Comparison of ENCODE assay signal across 8 cellular contexts in genomic region chr14:60723218-60724079, GRCh38. TPM values are rescaled to one million over a fixed set of nuclear protein-coding genes. Genes with fewer than 3 reads are reported as not detected.
DNase-seq lines count a peak whose midpoint lies in the region; ATAC-seq and TF ChIP-seq lines count a peak whose summit lies in the region.

No MANE protein-coding gene starts in this region.

- H3K4me3 ChIP-seq in duodenal mucosa (ENCODE audit: low read depth in 1 of 2, low read length in 2 of 2) (peak overlapping the region; percentile 84 to 88), stomach smooth muscle (ENCODE audit: low read length in 2 of 2) (peak overlapping the region; percentile 82 to 96)

- H3K4me1 Mint-ChIP-seq in IgD-negative memory B cell: peaks cover 5 to 6% (median 6%) of the 10 kb centered on the region in 3 donors

- H3K27me3 Mint-ChIP-seq in IgD-negative memory B cell: peaks cover 54% of the 10 kb centered on the region

- H3K9me3 ChIP-seq in duodenal mucosa (ENCODE audit: control insufficient read depth in 1 of 2, low read length in 2 of 2) (no peaks in the 10 kb centered on the region), stomach smooth muscle (ENCODE audit: control insufficient read depth in 2 of 2, low read length in 2 of 2) (no peaks in the 10 kb centered on the region)

- H3K27me3 ChIP-seq in duodenal mucosa (ENCODE audit: control insufficient read depth in 1 of 2, insufficient read depth in 2 of 2, low read length in 2 of 2) (peaks cover 42 to 51% of the 10 kb centered on the region in 2 donors), stomach smooth muscle (ENCODE audit: control insufficient read depth in 1 of 2, insufficient read depth in 2 of 2, low read length in 2 of 2) (peaks cover 6 to 18% of the 10 kb centered on the region in 2 donors)

- H3K36me3 Mint-ChIP-seq in IgD-negative memory B cell: peaks cover 2% of the 10 kb centered on the region

- ATAC-seq in GM19324 (IDR thresholded peaks at IDR 0.05; ENCODE audit: low FRiP score, unreplicated experiment): peak; percentile 37

- H3K36me3 ChIP-seq in duodenal mucosa (ENCODE audit: control insufficient read depth in 1 of 2, insufficient read depth in 2 of 2, low read length in 2 of 2): no peaks in the 10 kb centered on the region
- H3K36me3 ChIP-seq in stomach smooth muscle (ENCODE audit: control insufficient read depth in 2 of 2, insufficient read depth in 2 of 2, low read length in 2 of 2): peaks cover 0 to 2% of the 10 kb centered on the region in 2 donors

- H3K27ac ChIP-seq in C4-2B (peak overlapping the region; percentile 97), duodenal mucosa (ENCODE audit: low read depth, low read length) (no peak overlapping the region), stomach smooth muscle (ENCODE audit: low read length) (no peak overlapping the region)

- H3K4me1 ChIP-seq in duodenal mucosa (ENCODE audit: control insufficient read depth in 1 of 2, insufficient read depth in 2 of 2, low read length in 2 of 2) (peaks cover 0 to 25% of the 10 kb centered on the region in 2 donors), stomach smooth muscle (ENCODE audit: control insufficient read depth, insufficient read depth, low read length) (peaks cover 15% of the 10 kb centered on the region)

- peak overlapping the region in 1 of 2 donors; percentile 33 for H3K9ac ChIP-seq in duodenal mucosa (ENCODE audit: low read depth in 1 of 2, low read length in 2 of 2)
- peak overlapping the region; percentile 51 to 80 for H3K9ac ChIP-seq in stomach smooth muscle (ENCODE audit: low read length in 2 of 2)

- H3K9me3 Mint-ChIP-seq in IgD-negative memory B cell: peaks cover 0 to 3% (median 0%) of the 10 kb centered on the region in 3 donors

- peak; percentile 34 for DNase-seq in UCSD-AML1 (lab: John Stamatoyannopoulos, UW; ENCODE audit: unreplicated experiment)
- DNase-seq in lung microvascular endothelial cell (ENCODE audit: low read depth in 2 of 2): peak; percentile 56 to 68
- DNase-seq in foreskin melanocyte: no peak

- H3K27ac Mint-ChIP-seq in IgD-negative memory B cell: no peak overlapping the region

- TF ChIP-seq CTCF in C4-2B (conservative IDR thresholded peaks at IDR 0.05): no peak; the same call in 1 of the 2 replicates

- peak overlapping the region; percentile 85 to 96 (median 90) for H3K4me3 Mint-ChIP-seq in IgD-negative memory B cell

RNA-seq across cellular contexts. Expression of gene SIX4, which starts 0.7 kb away (rescaled TPM):
- not detected for polyA plus RNA-seq in IgD-negative memory B cell
- total RNA-seq in lung microvascular endothelial cell: 0.20 and 0.87 TPM in 2 replicates

RNA-seq across cellular contexts. Expression of gene MNAT1, which starts 11.1 kb away (rescaled TPM):
- 18.0 TPM for polyA plus RNA-seq in IgD-negative memory B cell
- total RNA-seq in lung microvascular endothelial cell: 23.0 and 26.8 TPM in 2 replicates
